Comparison of ENCODE assay signal across 14 cellular contexts in genomic region chr1:234836045-234836681, GRCh38.
DNase-seq lines count a peak whose midpoint lies in the region; ATAC-seq and TF ChIP-seq lines count a peak whose summit lies in the region.
"Had no signal": no experiment of that assay in that cellular context is flagged by ENCODE, and none has a peak within 500 bp of the region (broad histone marks: within the 10 kb centered on the region; RNA-seq: fewer than 3 reads in every experiment).

No MANE protein-coding gene starts in this region.

- intact Hi-C loops in body of pancreas (cut with DNase I), result no loop called here
- intact Hi-C loops in right lobe of liver (cut with DNase I), result loop anchor here in 1 of 2 donors (10.0 kb wide), 1 partner anchor 221 kb away; the partner anchor contains the start of gene IRF2BP2
- intact Hi-C loops in esophagus squamous epithelium (cut with DNase I), result no loop called here
- intact Hi-C loops in testis (cut with DNase I; ENCODE audit: low total_unique reads), result no loop called here

- H3K27ac ChIP-seq in body of pancreas (peak overlapping the region in 3 of 4 donors; percentile 1 to 52 (median 15)), right lobe of liver (peak overlapping the region; percentile 68 to 75 (median 71)), esophagus squamous epithelium (no peak overlapping the region), testis (no peak overlapping the region)
- H3K27ac ChIP-seq: 22Rv1 had no signal

- TF ChIP-seq CTCF in body of pancreas (IDR thresholded peaks at IDR 0.05) (no peak), right lobe of liver (IDR thresholded peaks at IDR 0.05) (no peak), esophagus squamous epithelium (IDR thresholded peaks at IDR 0.05) (no peak), testis (IDR thresholded peaks at IDR 0.05) (no peak)

- peak; percentile 33 for DNase-seq in NOMO-1 treated with DMSO at 0.1 percent for 48 hours (lab: John Stamatoyannopoulos, UW; ENCODE audit: unreplicated experiment)
- no peak for DNase-seq in NOMO-1 treated with dmso at 0.1 percent for 144 hours (lab: John Stamatoyannopoulos, UW; ENCODE audit: unreplicated experiment)
- peak in 1 of 4 donors; percentile 49 for DNase-seq in body of pancreas
- peak in 1 of 3 donors; percentile 58 for DNase-seq in right lobe of liver
- DNase-seq in superior temporal gyrus (ENCODE audit: extremely low spot score), result peak; percentile 88
- DNase-seq in esophagus squamous epithelium (lab: John Stamatoyannopoulos, UW), result no peak
- DNase-seq in testis, result no peak
- DNase-seq: GOT3, NCI-H1417 treated with DMSO at 0.1 percent for 48 hours, NCI-H226, SHP77 treated with DMSO at 0.1 percent for 48 hours, trophoblast cell had no signal

- peaks cover 11% of the 10 kb centered on the region for H3K4me1 ChIP-seq in body of pancreas
- H3K4me1 ChIP-seq in right lobe of liver, result peaks cover 0 to 20% (median 12%) of the 10 kb centered on the region in 4 donors
- peaks cover 0 to 4% (median 0%) of the 10 kb centered on the region in 3 donors for H3K4me1 ChIP-seq in esophagus squamous epithelium
- H3K4me1 ChIP-seq in testis, result peaks cover 6% of the 10 kb centered on the region

- H3K27me3 ChIP-seq in body of pancreas (no peaks in the 10 kb centered on the region), right lobe of liver (no peaks in the 10 kb centered on the region), esophagus squamous epithelium (no peaks in the 10 kb centered on the region), testis (no peaks in the 10 kb centered on the region)

- 52 to 69% methylated on average over 7 of the region's 7 CpGs for WGBS in body of pancreas, 2 donors
- WGBS in right lobe of liver (ENCODE audit: insufficient coverage, low coverage, low lambda C conversion rate, missing lambda C conversion rate), result 57% methylated on average over 5 of the region's 7 CpGs
- WGBS in esophagus squamous epithelium, 2 donors, result 67 to 76% methylated on average over 7 of the region's 7 CpGs
- WGBS in testis, 2 donors, result 91 to 95% methylated on average over 7 of the region's 7 CpGs

- peak; percentile 66 for ATAC-seq in body of pancreas
- peak; percentile 74 to 91 (median 78) for ATAC-seq in right lobe of liver
- ATAC-seq in HG03342 (IDR thresholded peaks at IDR 0.05; ENCODE audit: unreplicated experiment), result no peak

- TF ChIP-seq POLR2A in body of pancreas (IDR thresholded peaks at IDR 0.05) (no peak), right lobe of liver (IDR thresholded peaks at IDR 0.05) (no peak), esophagus squamous epithelium (IDR thresholded peaks at IDR 0.05) (no peak), testis (IDR thresholded peaks at IDR 0.05) (no peak)

- H3K9me3 ChIP-seq in body of pancreas (no peaks in the 10 kb centered on the region), right lobe of liver (no peaks in the 10 kb centered on the region), esophagus squamous epithelium (no peaks in the 10 kb centered on the region), testis (no peaks in the 10 kb centered on the region)

- no peak overlapping the region for H3K4me3 ChIP-seq in body of pancreas
- H3K4me3 ChIP-seq in right lobe of liver, result no peak overlapping the region
- H3K4me3 ChIP-seq in esophagus squamous epithelium, result no peak overlapping the region
- no peak overlapping the region for H3K4me3 ChIP-seq in testis

- no peaks in the 10 kb centered on the region for H3K36me3 ChIP-seq in body of pancreas (replicated peaks in 1 of 2; ENCODE audit: insufficient read depth in 1 of 2, low read depth in 2 of 2)
- no peaks in the 10 kb centered on the region for H3K36me3 ChIP-seq in right lobe of liver
- no peaks in the 10 kb centered on the region for H3K36me3 ChIP-seq in esophagus squamous epithelium
- no peaks in the 10 kb centered on the region for H3K36me3 ChIP-seq in testis (ENCODE audit: low read depth, missing control alignments)

Comparison
In these comparisons a context has a peak if more than half of its experiments do, and no peak if none do; other contexts are left out.
1. DNase-seq: peak in NOMO-1 treated with DMSO at 0.1 percent for 48 hours (single experiment) and superior temporal gyrus (single experiment); none in NOMO-1 treated with dmso at 0.1 percent for 144 hours (single experiment), esophagus squamous epithelium (single experiment) and testis (single experiment).
2. H3K27ac ChIP-seq: peak in body of pancreas (3 of 4) and right lobe of liver (3 of 3); none in esophagus squamous epithelium (0 of 4) and testis (0 of 2).